Comparison of ENCODE assay signal across 1 cellular context in genomic region chr1:19695772-19696171, GRCh38.
TF ChIP-seq lines count a peak whose summit lies in the region.

No MANE protein-coding gene starts in this region.

TF ChIP-seq in K562, 482 proteins besides CTCF, POLR2A, EP300 and RAD21:
- TF ChIP-seq RAD51 (IDR thresholded peaks at IDR 0.05; ENCODE audit: borderline replicate concordance, low read depth) (no peak), ZNF263 (CRISPR knock-in tag; IDR thresholded peaks at IDR 0.05; ENCODE audit: borderline replicate concordance) (peak; percentile 75)
